Comparison of ENCODE assay signal across 8 cellular contexts in the genomic region with DNA sequence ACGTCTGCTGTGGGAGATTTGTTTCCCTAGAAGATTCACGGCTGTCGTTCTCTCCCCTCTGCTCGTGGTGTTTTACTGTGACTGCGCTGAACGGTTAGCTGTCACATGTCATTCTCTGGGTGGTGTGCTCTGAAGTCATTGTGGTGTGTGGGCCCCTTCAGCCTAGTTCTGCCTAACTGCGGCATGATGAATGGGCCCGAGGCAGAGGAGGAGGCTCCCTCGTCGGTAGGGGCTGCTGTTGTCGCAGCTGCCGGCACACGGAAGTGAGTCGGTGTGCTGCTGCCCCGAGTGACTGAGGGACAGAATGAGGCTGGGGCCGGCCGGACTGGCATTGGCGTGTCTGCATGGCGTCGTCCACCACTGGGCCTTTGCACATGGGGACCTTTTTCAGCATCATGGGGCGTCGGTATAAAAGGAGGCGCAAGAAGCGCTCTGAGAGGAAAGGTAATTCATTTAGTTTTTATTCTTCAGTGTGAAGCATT.
DNase-seq lines count a peak whose midpoint lies in the region; ATAC-seq, FAIRE-seq and TF ChIP-seq lines count a peak whose summit lies in the region.

No MANE protein-coding gene starts in this region.

- H3K9me3 Mint-ChIP-seq in CD14-positive monocyte: peaks cover 0 to 10% (median 0%) of the 10 kb centered on the region in 7 donors

- H3K36me3 Mint-ChIP-seq in CD14-positive monocyte: no peaks in the 10 kb centered on the region

- no peak overlapping the region for H2AFZ ChIP-seq in smooth muscle cell (ENCODE audit: low read depth)

- TF ChIP-seq CTCF in CD14-positive monocyte (IDR thresholded peaks at IDR 0.05) (peak; percentile 60), smooth muscle cell (IDR thresholded peaks at IDR 0.05; ENCODE audit: borderline replicate concordance, insufficient read depth, poor library complexity, severe bottlenecking) (peak; percentile 19), D721Med (IDR thresholded peaks at IDR 0.05; ENCODE audit: insufficient read depth, missing control alignments) (no peak)

- H3K27ac Mint-ChIP-seq in CD14-positive monocyte: peak overlapping the region; percentile 79 to 92 (median 89)

- no peaks in the 10 kb centered on the region for H3K79me2 ChIP-seq in smooth muscle cell (ENCODE audit: low read depth)

- peak overlapping the region; percentile 21 for H3K4me2 ChIP-seq in smooth muscle cell

- peak; percentile 53 for ATAC-seq in Right ventricle myocardium inferior
- ATAC-seq in GM18861 (IDR thresholded peaks at IDR 0.05; ENCODE audit: unreplicated experiment): no peak
- ATAC-seq in GM18870 (IDR thresholded peaks at IDR 0.05; ENCODE audit: unreplicated experiment): no peak

- H4K20me1 ChIP-seq in smooth muscle cell (ENCODE audit: low read depth): peaks cover 33% of the 10 kb centered on the region

- peaks cover 13% of the 10 kb centered on the region for H3K4me1 ChIP-seq in smooth muscle cell (ENCODE audit: low read depth)

- peaks cover 30% of the 10 kb centered on the region for H3K4me1 Mint-ChIP-seq in CD14-positive monocyte

- 56% methylated on average over 24 of the region's 24 CpGs for WGBS in smooth muscle cell (ENCODE audit: low lambda C conversion rate)

- H3K36me3 ChIP-seq in smooth muscle cell (ENCODE audit: low read depth): no peaks in the 10 kb centered on the region

- H3K4me3 ChIP-seq in smooth muscle cell: no peak overlapping the region

- intact Hi-C loops in CD14-positive monocyte (cut with micrococcal nuclease) (no loop called here), Right ventricle myocardium inferior (cut with DNase I) (no loop called here)

- no peaks in the 10 kb centered on the region for H3K9me3 ChIP-seq in smooth muscle cell (replicated peaks; ENCODE audit: low read depth)

- DNase-seq in CD14-positive monocyte (ENCODE audit: low spot score): peak; percentile 79
- DNase-seq in NCI-H526 treated with DMSO at 0.1 percent for 48 hours (lab: John Stamatoyannopoulos, UW): peak; percentile 2
- DNase-seq in activated CD8-positive, alpha-beta memory T cell treated with anti-CD3 and anti-CD28 coated beads, Interleukin-2, amount 50 U/mL, for 48 hours: peak; percentile 84
- DNase-seq in Right ventricle myocardium inferior (ENCODE audit: missing footprints): peak; percentile 87
- DNase-seq in smooth muscle cell (lab: John Stamatoyannopoulos, UW; ENCODE audit: unreplicated experiment): no peak
- no peak for DNase-seq in D721Med (ENCODE audit: insufficient read length, low spot score)

- no peak overlapping the region for H3K9ac ChIP-seq in smooth muscle cell (ENCODE audit: low read depth)

- H3F3A ChIP-seq in smooth muscle cell (ENCODE audit: low read depth): no peaks in the 10 kb centered on the region

- H3K27ac ChIP-seq in smooth muscle cell (ENCODE audit: low read depth): peak overlapping the region; percentile 35

- H3K4me3 Mint-ChIP-seq in CD14-positive monocyte: peak overlapping the region; percentile 78 to 90

- H3K27me3 Mint-ChIP-seq in CD14-positive monocyte (ENCODE audit: low read depth in 3 of 3): peaks cover 1 to 3% (median 2%) of the 10 kb centered on the region in 3 donors

- H3K27me3 ChIP-seq in smooth muscle cell (ENCODE audit: low read depth): no peaks in the 10 kb centered on the region

- no peak for FAIRE-seq in D721Med (lab: Jason Lieb, UNC)

Comparison
In these comparisons a context has a peak if more than half of its experiments do, and no peak if none do; other contexts are left out.
1. DNase-seq: peak in CD14-positive monocyte (single experiment), NCI-H526 treated with DMSO at 0.1 percent for 48 hours (single experiment), activated CD8-positive, alpha-beta memory T cell treated with anti-CD3 and anti-CD28 coated beads, Interleukin-2, amount 50 U/mL, for 48 hours (single experiment) and Right ventricle myocardium inferior (single experiment); none in smooth muscle cell (single experiment) and D721Med (single experiment).